ENCODE assay signal across 27 cellular contexts in genomic region chr10:64959883-64960282, GRCh38.
"Had no signal": no experiment of that assay in that cellular context is flagged by ENCODE, and none has a peak within 500 bp of the region (broad histone marks: within the 10 kb centered on the region; RNA-seq: fewer than 3 reads in every experiment).

No MANE protein-coding gene starts in this region.

- H3K27ac ChIP-seq: colonic mucosa, coronary artery, dorsolateral prefrontal cortex, epithelial cell of prostate, esophagus muscularis mucosa, esophagus squamous epithelium, foreskin keratinocyte, gastrocnemius medialis, gastroesophageal sphincter, heart left ventricle, heart right ventricle had no signal

- H3K9me3 ChIP-seq: colonic mucosa, esophagus muscularis mucosa, esophagus squamous epithelium, gastrocnemius medialis, gastroesophageal sphincter, heart right ventricle had no signal

- H3K4me3 ChIP-seq: colonic mucosa, coronary artery, dorsolateral prefrontal cortex, esophagus muscularis mucosa, esophagus squamous epithelium, gastrocnemius medialis, gastroesophageal sphincter, heart left ventricle, heart right ventricle had no signal

- H3K27me3 ChIP-seq: colonic mucosa, dorsolateral prefrontal cortex, esophagus muscularis mucosa, esophagus squamous epithelium, foreskin keratinocyte, gastrocnemius medialis, gastroesophageal sphincter, heart left ventricle, heart right ventricle had no signal

- DNase-seq: colonic mucosa; cortex of kidney; dermis blood vessel endothelial cell; dorsolateral prefrontal cortex; effector CD4-positive, alpha-beta T cell; effector CD8-positive, alpha-beta T cell; effector memory CD4-positive, alpha-beta T cell; effector memory CD8-positive, alpha-beta T cell; endodermal cell; erythroblast; esophagus squamous epithelium; foreskin fibroblast; foreskin keratinocyte; gastrocnemius medialis; glutamatergic neuron; head of caudate nucleus; heart left ventricle; heart right ventricle had no signal

- H3K36me3 ChIP-seq: colonic mucosa, esophagus muscularis mucosa, esophagus squamous epithelium, gastrocnemius medialis, gastroesophageal sphincter, heart left ventricle, heart right ventricle had no signal

- FAIRE-seq: colon, endometrium, endothelial cell of umbilical vein, frontal cortex had no signal

- H3K4me1 ChIP-seq: colonic mucosa, esophagus muscularis mucosa, esophagus squamous epithelium, foreskin keratinocyte, gastrocnemius medialis, gastroesophageal sphincter, heart left ventricle, heart right ventricle had no signal

- ATAC-seq: effector memory CD8-positive, alpha-beta T cell; esophagus mucosa; foreskin keratinocyte; gastrocnemius medialis; gastroesophageal sphincter; heart left ventricle; heart right ventricle had no signal
